8 cellular contexts compared by ENCODE assay signal in genomic region chrX:132489256-132490085, GRCh38. TPM values are rescaled to one million over a fixed set of nuclear protein-coding genes. Genes with fewer than 3 reads are reported as not detected.
DNase-seq lines count a peak whose midpoint lies in the region; ATAC-seq and TF ChIP-seq lines count a peak whose summit lies in the region.

No MANE protein-coding gene starts in this region.

- H3K27me3 ChIP-seq in SU-DHL-6 (ENCODE audit: low read length) (no peaks in the 10 kb centered on the region), ascending aorta (no peaks in the 10 kb centered on the region)

- no peaks in the 10 kb centered on the region for H3K9me3 ChIP-seq in KOPT-K1 (ENCODE audit: insufficient read depth, low read length, poor library complexity, severe bottlenecking)
- H3K9me3 ChIP-seq in SU-DHL-6 (ENCODE audit: insufficient read depth, low read length) = no peaks in the 10 kb centered on the region
- no peaks in the 10 kb centered on the region for H3K9me3 ChIP-seq in ascending aorta

- no peaks in the 10 kb centered on the region for H3K4me1 ChIP-seq in ascending aorta

- peak; percentile 40 for ATAC-seq in GM21825 (IDR thresholded peaks at IDR 0.05; ENCODE audit: unreplicated experiment)
- peak; percentile 92 for ATAC-seq in sciatic nerve
- ATAC-seq in HG02970 (IDR thresholded peaks at IDR 0.05; ENCODE audit: low FRiP score, unreplicated experiment) = no peak

- H3K36me3 ChIP-seq in KOPT-K1 (ENCODE audit: insufficient read depth, low read length) (peaks cover 9% of the 10 kb centered on the region; the same call in 1 of the 2 replicates), SU-DHL-6 (ENCODE audit: low read length) (no peaks in the 10 kb centered on the region), ascending aorta (no peaks in the 10 kb centered on the region)

- peak; percentile 40 for DNase-seq in GF-D8 (lab: John Stamatoyannopoulos, UW)
- DNase-seq in ascending aorta (ENCODE audit: low spot score in 2 of 2) = peak in 1 of 2 donors; percentile 69
- peak in 27 of 51 donors; percentile 0 to 45 (median 12) for DNase-seq in hypothalamus (lab: John Stamatoyannopoulos, UW)
- peak; percentile 66 for DNase-seq in sciatic nerve (ENCODE audit: low spot score)

- peak overlapping the region; percentile 88 for H3K4me2 ChIP-seq in SU-DHL-6 (ENCODE audit: low read depth, low read length, poor library complexity, severe bottlenecking)

- no peaks in the 10 kb centered on the region for H3K9me2 ChIP-seq in SU-DHL-6 (replicated peaks; ENCODE audit: insufficient read depth, low read length)

- intact Hi-C loops in ascending aorta (cut with DNase I) = loop anchor here (10.0 kb wide), 1 partner anchor 275 kb away; the partner anchor contains the start of gene RAP2C
- intact Hi-C loops in sciatic nerve (cut with DNase I) = no loop called here

- peak overlapping the region; percentile 73 for H3K9ac ChIP-seq in SU-DHL-6 (ENCODE audit: low read length)

- H3K4me3 ChIP-seq in SU-DHL-6 (ENCODE audit: insufficient read depth, low read length, poor library complexity, severe bottlenecking) = peak overlapping the region; percentile 64
- H3K4me3 ChIP-seq in ascending aorta = peak overlapping the region; percentile 63 to 82

- H3K79me2 ChIP-seq in SU-DHL-6 (ENCODE audit: insufficient read depth, low read length) = no peaks in the 10 kb centered on the region

- peaks cover 15% of the 10 kb centered on the region; the same call in 1 of the 2 replicates for H3F3A ChIP-seq in SU-DHL-6 (ENCODE audit: insufficient read depth)

- peak overlapping the region; percentile 93 for H3K27ac ChIP-seq in KOPT-K1 (ENCODE audit: low read depth, low read length, poor library complexity, severe bottlenecking)
- peak overlapping the region; percentile 90 for H3K27ac ChIP-seq in SU-DHL-6 (ENCODE audit: low read depth, low read length)
- H3K27ac ChIP-seq in ascending aorta = peak overlapping the region; percentile 35 to 68

- no peaks in the 10 kb centered on the region for H4K20me1 ChIP-seq in SU-DHL-6 (ENCODE audit: low read depth, low read length)

- TF ChIP-seq CTCF in SU-DHL-6 (IDR thresholded peaks at IDR 0.05; ENCODE audit: insufficient read depth, low read length, poor library complexity, severe bottlenecking) (no peak), ascending aorta (IDR thresholded peaks at IDR 0.05) (no peak)

- peak overlapping the region; percentile 78 for H2AFZ ChIP-seq in SU-DHL-6 (ENCODE audit: low read depth, low read length, severe bottlenecking)

RNA-seq across cellular contexts. Expression of gene MBNL3, which starts 0.6 kb away (rescaled TPM):
- total RNA-seq in ascending aorta (3.1 TPM), sciatic nerve (22.6 TPM)
